28 cellular contexts compared by ENCODE assay signal in the genomic region with DNA sequence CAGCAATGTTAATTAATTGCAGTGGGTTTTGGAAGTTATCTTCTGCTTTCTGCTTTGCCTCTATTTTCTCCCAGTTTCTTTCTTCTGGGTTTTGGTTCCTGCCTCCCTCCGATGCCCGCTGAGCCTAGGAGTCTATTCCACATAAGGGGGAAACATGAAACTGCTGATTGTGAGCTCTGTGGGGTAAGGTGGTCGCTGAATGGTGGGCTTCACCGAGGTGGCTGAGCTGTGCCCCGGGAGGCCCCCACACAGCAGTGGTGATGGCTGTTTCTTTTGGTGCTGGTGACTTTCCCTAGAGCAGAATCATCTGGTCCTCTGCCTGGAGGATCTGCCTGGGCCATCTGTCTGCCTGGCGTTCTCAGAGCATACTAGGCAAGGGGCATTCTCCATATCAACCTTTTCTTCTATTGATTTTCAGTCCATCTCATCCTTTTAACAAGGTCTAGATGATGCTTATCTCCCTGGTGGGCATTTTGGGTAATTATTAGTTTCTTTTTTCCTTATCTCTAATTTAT.
"Had no signal": no experiment of that assay in that cellular context is flagged by ENCODE, and none has a peak within 500 bp of the region (broad histone marks: within the 10 kb centered on the region; RNA-seq: fewer than 3 reads in every experiment).

No MANE protein-coding gene starts in this region.

- DNase-seq: activated CD4-positive, alpha-beta memory T cell treated with anti-CD3 and anti-CD28 coated beads for 36 hours; activated CD4-positive, alpha-beta T cell treated with anti-CD3 and anti-CD28 coated beads for 48 hours; activated CD4-positive, CD25-positive, alpha-beta regulatory T cell treated with anti-CD3 and anti-CD28 coated beads, Interleukin-2, amount 50 U/mL, for 72 hours; activated CD8-positive, alpha-beta memory T cell treated with anti-CD3 and anti-CD28 coated beads for 24 hours; activated gamma-delta T cell; activated naive CD4-positive, alpha-beta T cell treated with anti-CD3 and anti-CD28 coated beads for 36 hours; activated T-cell treated with anti-CD3 and anti-CD28 coated beads, Interleukin-2, amount 50 U/mL, for 4 hours; amygdala; brain microvascular endothelial cell; colonic mucosa; MV-4-11; NCI-H1092 treated with DMSO at 0.1 percent for 48 hours; NCI-H1436; NCI-H1930; NCI-H526; NCI-H774; NK-92 treated with Interleukin-12 subunit alpha and Interleukin-12 subunit beta, amount 100 ng/mL, for 24 hours; OCI-M1; RPMI8226; SW 1271 had no signal

- H3K4me1 ChIP-seq: colonic mucosa had no signal

- H3K36me3 ChIP-seq: brain microvascular endothelial cell, cardiac muscle cell, colonic mucosa had no signal

- H3K4me3 ChIP-seq: cardiac muscle cell, colonic mucosa, SK-N-MC had no signal

- H3K27me3 ChIP-seq: cardiac muscle cell, colonic mucosa had no signal

- H3K27ac ChIP-seq: brain microvascular endothelial cell, cardiac muscle cell, colonic mucosa, KMS-11, SK-N-MC had no signal

- H3K36me3 Mint-ChIP-seq: activated CD4-positive, alpha-beta memory T cell treated with anti-CD3 and anti-CD28 coated beads for 36 hours; activated naive CD8-positive, alpha-beta T cell; WTC11 had no signal

- ATAC-seq: activated T-cell treated with anti-CD3 and anti-CD28 coated beads, Interleukin-2, amount 50 U/mL, for 4 hours; Panc1; Right ventricle myocardium inferior; WTC11 had no signal

- H3K4me1 Mint-ChIP-seq: WTC11 had no signal

- FAIRE-seq: astrocyte had no signal

- H3K4me3 Mint-ChIP-seq: activated CD4-positive, alpha-beta memory T cell treated with anti-CD3 and anti-CD28 coated beads for 36 hours; activated naive CD4-positive, alpha-beta T cell treated with anti-CD3 and anti-CD28 coated beads for 36 hours; activated naive CD8-positive, alpha-beta T cell; activated T-cell treated with anti-CD3 and anti-CD28 coated beads, Interleukin-2, amount 50 U/mL, for 4 hours; WTC11 had no signal

- H3K9ac ChIP-seq: KMS-11 had no signal

- H3K4me2 ChIP-seq: KMS-11 had no signal

- H3K9me3 ChIP-seq: colonic mucosa had no signal

- H3K27ac Mint-ChIP-seq: activated CD4-positive, alpha-beta memory T cell treated with anti-CD3 and anti-CD28 coated beads for 36 hours; activated naive CD4-positive, alpha-beta T cell treated with anti-CD3 and anti-CD28 coated beads for 36 hours; activated naive CD8-positive, alpha-beta T cell; WTC11 had no signal
